Comparison of ENCODE assay signal across 1 cellular context in genomic region chr21:42513985-42514882, GRCh38.
TF ChIP-seq lines count a peak whose summit lies in the region.

No MANE protein-coding gene starts in this region.

TF ChIP-seq in HEK293, 187 proteins besides CTCF, POLR2A, EP300 and RAD21 (continued from another document):
- TF ChIP-seq, protein P1, sequence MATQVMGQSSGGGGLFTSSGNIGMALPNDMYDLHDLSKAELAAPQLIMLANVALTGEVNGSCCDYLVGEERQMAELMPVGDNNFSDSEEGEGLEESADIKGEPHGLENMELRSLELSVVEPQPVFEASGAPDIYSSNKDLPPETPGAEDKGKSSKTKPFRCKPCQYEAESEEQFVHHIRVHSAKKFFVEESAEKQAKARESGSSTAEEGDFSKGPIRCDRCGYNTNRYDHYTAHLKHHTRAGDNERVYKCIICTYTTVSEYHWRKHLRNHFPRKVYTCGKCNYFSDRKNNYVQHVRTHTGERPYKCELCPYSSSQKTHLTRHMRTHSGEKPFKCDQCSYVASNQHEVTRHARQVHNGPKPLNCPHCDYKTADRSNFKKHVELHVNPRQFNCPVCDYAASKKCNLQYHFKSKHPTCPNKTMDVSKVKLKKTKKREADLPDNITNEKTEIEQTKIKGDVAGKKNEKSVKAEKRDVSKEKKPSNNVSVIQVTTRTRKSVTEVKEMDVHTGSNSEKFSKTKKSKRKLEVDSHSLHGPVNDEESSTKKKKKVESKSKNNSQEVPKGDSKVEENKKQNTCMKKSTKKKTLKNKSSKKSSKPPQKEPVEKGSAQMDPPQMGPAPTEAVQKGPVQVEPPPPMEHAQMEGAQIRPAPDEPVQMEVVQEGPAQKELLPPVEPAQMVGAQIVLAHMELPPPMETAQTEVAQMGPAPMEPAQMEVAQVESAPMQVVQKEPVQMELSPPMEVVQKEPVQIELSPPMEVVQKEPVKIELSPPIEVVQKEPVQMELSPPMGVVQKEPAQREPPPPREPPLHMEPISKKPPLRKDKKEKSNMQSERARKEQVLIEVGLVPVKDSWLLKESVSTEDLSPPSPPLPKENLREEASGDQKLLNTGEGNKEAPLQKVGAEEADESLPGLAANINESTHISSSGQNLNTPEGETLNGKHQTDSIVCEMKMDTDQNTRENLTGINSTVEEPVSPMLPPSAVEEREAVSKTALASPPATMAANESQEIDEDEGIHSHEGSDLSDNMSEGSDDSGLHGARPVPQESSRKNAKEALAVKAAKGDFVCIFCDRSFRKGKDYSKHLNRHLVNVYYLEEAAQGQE (tag by site-specific recombination; IDR thresholded peaks at IDR 0.05): 0 out of 2 replicates have a peak, but pooled peaks have one; percentile 39
- TF ChIP-seq INSM2 (tag by site-specific recombination; IDR thresholded peaks at IDR 0.05): 0 out of 2 replicates have a peak, but pooled peaks have one; percentile 19
- no peak for TF ChIP-seq ZNF391 (tag by site-specific recombination; IDR thresholded peaks at IDR 0.05; ENCODE audit: borderline replicate concordance, low read depth)
- no peak for TF ChIP-seq ATF2 (tag by site-specific recombination; IDR thresholded peaks at IDR 0.05; ENCODE audit: low read depth)
- TF ChIP-seq ZNF670 (tag by site-specific recombination; IDR thresholded peaks at IDR 0.05; ENCODE audit: low read depth): no peak
- no peak for TF ChIP-seq ZNF140 (tag by site-specific recombination; IDR thresholded peaks at IDR 0.05)
- peak; percentile 66 for TF ChIP-seq ZNF341 (tag by site-specific recombination; IDR thresholded peaks at IDR 0.05; ENCODE audit: low read depth)
- 0 out of 2 replicates have a peak, but pooled peaks have one; percentile 58 for TF ChIP-seq ZNF423 (tag by site-specific recombination; IDR thresholded peaks at IDR 0.05)
- no peak; the same call in 1 of the 2 replicates for TF ChIP-seq ZNF623 (tag by site-specific recombination; IDR thresholded peaks at IDR 0.05)
- TF ChIP-seq ZBTB48 (tag by site-specific recombination; IDR thresholded peaks at IDR 0.05): peak; percentile 71; the same call in 1 of the 2 replicates
- TF ChIP-seq ZBTB8A (tag by site-specific recombination; IDR thresholded peaks at IDR 0.05): peak; percentile 73
- TF ChIP-seq, protein P2, sequence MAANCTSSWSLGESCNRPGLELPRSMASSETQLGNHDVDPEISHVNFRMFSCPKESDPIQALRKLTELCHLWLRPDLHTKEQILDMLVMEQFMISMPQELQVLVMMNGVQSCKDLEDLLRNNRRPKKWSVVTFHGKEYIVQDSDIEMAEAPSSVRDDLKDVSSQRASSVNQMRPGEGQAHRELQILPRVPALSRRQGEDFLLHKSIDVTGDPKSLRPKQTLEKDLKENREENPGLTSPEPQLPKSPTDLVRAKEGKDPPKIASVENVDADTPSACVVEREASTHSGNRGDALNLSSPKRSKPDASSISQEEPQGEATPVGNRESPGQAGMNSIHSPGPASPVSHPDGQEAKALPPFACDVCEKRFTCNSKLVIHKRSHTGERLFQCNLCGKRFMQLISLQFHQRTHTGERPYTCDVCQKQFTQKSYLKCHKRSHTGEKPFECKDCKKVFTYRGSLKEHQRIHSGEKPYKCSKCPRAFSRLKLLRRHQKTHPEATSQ (tag by site-specific recombination; IDR thresholded peaks at IDR 0.05): 0 out of 2 replicates have a peak, but pooled peaks have one; percentile 48
- TF ChIP-seq ZBTB44 (tag by site-specific recombination; IDR thresholded peaks at IDR 0.05): no peak
- no peak for TF ChIP-seq ZNF133 (tag by site-specific recombination; IDR thresholded peaks at IDR 0.05)
- peak; percentile 72 for TF ChIP-seq SP3 (tag by site-specific recombination; IDR thresholded peaks at IDR 0.05)
- TF ChIP-seq ZEB2 (tag by site-specific recombination; IDR thresholded peaks at IDR 0.05): peak; percentile 53; the same call in 1 of the 2 replicates
- TF ChIP-seq ZNF274 (IDR thresholded peaks at IDR 0.05; ENCODE audit: low read length): no peak
- TF ChIP-seq ZNF274 (tag by site-specific recombination; IDR thresholded peaks at IDR 0.05; ENCODE audit: borderline replicate concordance): no peak
- peak; percentile 89; the same call in 1 of the 2 replicates for TF ChIP-seq ZXDB (tag by site-specific recombination; IDR thresholded peaks at IDR 0.05)
- peak; percentile 49; the same call in 1 of the 2 replicates for TF ChIP-seq SP7 (tag by site-specific recombination; IDR thresholded peaks at IDR 0.05)
- peak; percentile 38 for TF ChIP-seq SP2 (tag by site-specific recombination; IDR thresholded peaks at IDR 0.05)
- peak; percentile 68 for TF ChIP-seq KLF16 (tag by site-specific recombination; IDR thresholded peaks at IDR 0.05)
- TF ChIP-seq KLF8 (tag by site-specific recombination; IDR thresholded peaks at IDR 0.05): peak; percentile 77; the same call in 1 of the 2 replicates
- peak; percentile 85 for TF ChIP-seq ZFHX2 (tag by site-specific recombination; conservative IDR thresholded peaks at IDR 0.05)
- 0 out of 2 replicates have a peak, but pooled peaks have one; percentile 29 for TF ChIP-seq ZNF2 (tag by site-specific recombination; IDR thresholded peaks at IDR 0.05)
- no peak for TF ChIP-seq IKZF3 (tag by site-specific recombination; IDR thresholded peaks at IDR 0.05)
- TF ChIP-seq ZBTB11 (tag by site-specific recombination; conservative IDR thresholded peaks at IDR 0.05; ENCODE audit: low read depth): peak; percentile 36
- TF ChIP-seq YY1 (tag by site-specific recombination; IDR thresholded peaks at IDR 0.05): 0 out of 2 replicates have a peak, but pooled peaks have one; percentile 19
- peak; percentile 63 for TF ChIP-seq GLIS1 (tag by site-specific recombination; IDR thresholded peaks at IDR 0.05)
- no peak for TF ChIP-seq ZNF157 (tag by site-specific recombination; IDR thresholded peaks at IDR 0.05)
- peak; percentile 85 for TF ChIP-seq EGR2 (tag by site-specific recombination; IDR thresholded peaks at IDR 0.05; ENCODE audit: low read depth)
- TF ChIP-seq, protein P3, sequence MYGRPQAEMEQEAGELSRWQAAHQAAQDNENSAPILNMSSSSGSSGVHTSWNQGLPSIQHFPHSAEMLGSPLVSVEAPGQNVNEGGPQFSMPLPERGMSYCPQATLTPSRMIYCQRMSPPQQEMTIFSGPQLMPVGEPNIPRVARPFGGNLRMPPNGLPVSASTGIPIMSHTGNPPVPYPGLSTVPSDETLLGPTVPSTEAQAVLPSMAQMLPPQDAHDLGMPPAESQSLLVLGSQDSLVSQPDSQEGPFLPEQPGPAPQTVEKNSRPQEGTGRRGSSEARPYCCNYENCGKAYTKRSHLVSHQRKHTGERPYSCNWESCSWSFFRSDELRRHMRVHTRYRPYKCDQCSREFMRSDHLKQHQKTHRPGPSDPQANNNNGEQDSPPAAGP (tag by site-specific recombination; IDR thresholded peaks at IDR 0.05): no peak
- TF ChIP-seq, protein P4, sequence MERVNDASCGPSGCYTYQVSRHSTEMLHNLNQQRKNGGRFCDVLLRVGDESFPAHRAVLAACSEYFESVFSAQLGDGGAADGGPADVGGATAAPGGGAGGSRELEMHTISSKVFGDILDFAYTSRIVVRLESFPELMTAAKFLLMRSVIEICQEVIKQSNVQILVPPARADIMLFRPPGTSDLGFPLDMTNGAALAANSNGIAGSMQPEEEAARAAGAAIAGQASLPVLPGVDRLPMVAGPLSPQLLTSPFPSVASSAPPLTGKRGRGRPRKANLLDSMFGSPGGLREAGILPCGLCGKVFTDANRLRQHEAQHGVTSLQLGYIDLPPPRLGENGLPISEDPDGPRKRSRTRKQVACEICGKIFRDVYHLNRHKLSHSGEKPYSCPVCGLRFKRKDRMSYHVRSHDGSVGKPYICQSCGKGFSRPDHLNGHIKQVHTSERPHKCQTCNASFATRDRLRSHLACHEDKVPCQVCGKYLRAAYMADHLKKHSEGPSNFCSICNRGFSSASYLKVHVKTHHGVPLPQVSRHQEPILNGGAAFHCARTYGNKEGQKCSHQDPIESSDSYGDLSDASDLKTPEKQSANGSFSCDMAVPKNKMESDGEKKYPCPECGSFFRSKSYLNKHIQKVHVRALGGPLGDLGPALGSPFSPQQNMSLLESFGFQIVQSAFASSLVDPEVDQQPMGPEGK (tag by site-specific recombination; IDR thresholded peaks at IDR 0.05): peak; percentile 68; the same call in 1 of the 2 replicates
- TF ChIP-seq GLI4 (tag by site-specific recombination; IDR thresholded peaks at IDR 0.05): no peak
- TF ChIP-seq ZNF561 (tag by site-specific recombination; IDR thresholded peaks at IDR 0.05; ENCODE audit: borderline replicate concordance): peak; percentile 81
- TF ChIP-seq ZFP37 (tag by site-specific recombination; IDR thresholded peaks at IDR 0.05): peak; percentile 36; the same call in 1 of the 2 replicates
- peak; percentile 95 for TF ChIP-seq ZNF223 (tag by site-specific recombination; IDR thresholded peaks at IDR 0.05)
- TF ChIP-seq ZBTB17 (tag by site-specific recombination; IDR thresholded peaks at IDR 0.05): peak; percentile 36; the same call in 1 of the 2 replicates
- peak; percentile 62; the same call in 1 of the 2 replicates for TF ChIP-seq ZNF449 (tag by site-specific recombination; IDR thresholded peaks at IDR 0.05)
- TF ChIP-seq ZSCAN23 (tag by site-specific recombination; IDR thresholded peaks at IDR 0.05): 0 out of 2 replicates have a peak, but pooled peaks have one; percentile 35
- TF ChIP-seq ZNF350 (tag by site-specific recombination; IDR thresholded peaks at IDR 0.05): no peak
TF ChIP-seq in HEK293: peak in this region for 36.
